Comparison of ENCODE assay signal across 13 cellular contexts in genomic region chr14:94164685-94165431, GRCh38. TPM values are rescaled to one million over a fixed set of nuclear protein-coding genes. Genes with fewer than 3 reads are reported as not detected.
DNase-seq lines count a peak whose midpoint lies in the region; ATAC-seq and TF ChIP-seq lines count a peak whose summit lies in the region.
"Had no signal": no experiment of that assay in that cellular context is flagged by ENCODE, and none has a peak within 500 bp of the region (broad histone marks: within the 10 kb centered on the region; RNA-seq: fewer than 3 reads in every experiment).

No MANE protein-coding gene starts in this region.

- 47 to 59% (median 55%) methylated on average over 23 to 26 of the region's 26 CpGs for WGBS in adrenal gland, 4 donors

- no peak overlapping the region for H2AFZ ChIP-seq in ACC112 (ENCODE audit: low read length, unreplicated experiment)

- no peak for TF ChIP-seq POLR2A in adrenal gland (IDR thresholded peaks at IDR 0.05)

- peak overlapping the region; percentile 29 for H3K4me3 Mint-ChIP-seq in mesothelial cell of epicardium
- no peak overlapping the region for H3K4me3 Mint-ChIP-seq in activated T-helper 2 cell treated with anti-CD3 and anti-CD28 coated beads, Interferon-gamma antibody, Interleukin-2, Interleukin-4, amounts not matched to agents 10 μg/mL and 5 μg/mL and 100 μg/mL, durations not matched to agents 14 hours and 24 hours and 36 hours (ENCODE audit: low read depth)

- TF ChIP-seq CTCF in mesothelial cell of epicardium (IDR thresholded peaks at IDR 0.05; ENCODE audit: unreplicated experiment) (no peak), adrenal gland (IDR thresholded peaks at IDR 0.05) (no peak)

- peaks cover 30% of the 10 kb centered on the region for H3K27me3 Mint-ChIP-seq in mesothelial cell of epicardium (ENCODE audit: low read depth)
- H3K27me3 Mint-ChIP-seq in activated T-helper 2 cell treated with anti-CD3 and anti-CD28 coated beads, Interferon-gamma antibody, Interleukin-2, Interleukin-4, amounts not matched to agents 10 μg/mL and 5 μg/mL and 100 μg/mL, durations not matched to agents 14 hours and 24 hours and 36 hours (ENCODE audit: low read depth): peaks cover 3% of the 10 kb centered on the region

- peak; percentile 73 to 84 for ATAC-seq in activated naive CD4-positive, alpha-beta T cell treated with anti-CD3 and anti-CD28 coated beads, Interleukin-2, amount 50 U/mL, for 72 hours
- ATAC-seq in HG02870 (IDR thresholded peaks at IDR 0.05; ENCODE audit: unreplicated experiment) (no peak), HG02973 (IDR thresholded peaks at IDR 0.05; ENCODE audit: unreplicated experiment) (no peak)
- ATAC-seq: activated CD4-positive, CD25-positive, alpha-beta regulatory T cell treated with anti-CD3 and anti-CD28 coated beads, Interleukin-2, amount 50 U/mL, for 24 hours; left ventricle myocardium superior had no signal

- peaks cover 7% of the 10 kb centered on the region for H3K4me1 ChIP-seq in ACC112 (ENCODE audit: control insufficient read depth, insufficient read depth, low read length, unreplicated experiment)
- peaks cover 13% of the 10 kb centered on the region for H3K4me1 ChIP-seq in ES-I3 (ENCODE audit: insufficient read depth, low read length)
- H3K4me1 ChIP-seq in adrenal gland (replicated peaks in 1 of 2): peaks cover 0 to 7% of the 10 kb centered on the region in 2 donors
- H3K4me1 ChIP-seq: pancreas had no signal

- H3K36me3 ChIP-seq in ACC112 (ENCODE audit: insufficient read depth, low read length) (no peaks in the 10 kb centered on the region), ES-I3 (ENCODE audit: insufficient read depth, low read length) (no peaks in the 10 kb centered on the region), adrenal gland (replicated peaks in 1 of 2) (no peaks in the 10 kb centered on the region)
- H3K36me3 ChIP-seq: pancreas, suprapubic skin had no signal

- H3K27me3 ChIP-seq in ACC112 (ENCODE audit: insufficient read depth, low read length): peaks cover 12% of the 10 kb centered on the region; the same call in 1 of the 2 replicates
- no peaks in the 10 kb centered on the region for H3K27me3 ChIP-seq in adrenal gland

- H3K9me3 ChIP-seq in ES-I3 (ENCODE audit: control insufficient read depth, insufficient read depth, low read length): no peaks in the 10 kb centered on the region
- no peaks in the 10 kb centered on the region for H3K9me3 ChIP-seq in adrenal gland (replicated peaks in 1 of 3)
- H3K9me3 ChIP-seq: pancreas, suprapubic skin had no signal

- intact Hi-C loops in activated T-helper 2 cell treated with anti-CD3 and anti-CD28 coated beads, Interferon-gamma antibody, Interleukin-2, Interleukin-4, amounts not matched to agents 10 μg/mL and 5 μg/mL and 100 μg/mL, durations not matched to agents 14 hours and 24 hours and 36 hours (cut with micrococcal nuclease): no loop called here
- intact Hi-C loops in adrenal gland (cut with DNase I): no loop called here

- peaks cover 20% of the 10 kb centered on the region for H3K4me1 Mint-ChIP-seq in mesothelial cell of epicardium
- peaks cover 21% of the 10 kb centered on the region for H3K4me1 Mint-ChIP-seq in activated T-helper 2 cell treated with anti-CD3 and anti-CD28 coated beads, Interferon-gamma antibody, Interleukin-2, Interleukin-4, amounts not matched to agents 10 μg/mL and 5 μg/mL and 100 μg/mL, durations not matched to agents 14 hours and 24 hours and 36 hours (ENCODE audit: low read depth)

- no peaks in the 10 kb centered on the region for H3K36me3 Mint-ChIP-seq in activated naive CD4-positive, alpha-beta T cell treated with anti-CD3 and anti-CD28 coated beads, Interleukin-2, amount 50 U/mL, for 72 hours
- no peaks in the 10 kb centered on the region for H3K36me3 Mint-ChIP-seq in mesothelial cell of epicardium
- no peaks in the 10 kb centered on the region for H3K36me3 Mint-ChIP-seq in activated T-helper 2 cell treated with anti-CD3 and anti-CD28 coated beads, Interferon-gamma antibody, Interleukin-2, Interleukin-4, amounts not matched to agents 10 μg/mL and 5 μg/mL and 100 μg/mL, durations not matched to agents 14 hours and 24 hours and 36 hours (ENCODE audit: low read depth)

- no peaks in the 10 kb centered on the region for H3K79me2 ChIP-seq in ACC112 (ENCODE audit: control insufficient read depth, insufficient read depth, low read length, unreplicated experiment)

- no peak for DNase-seq in activated naive CD4-positive, alpha-beta T cell treated with anti-CD3 and anti-CD28 coated beads, Interleukin-2, amount 50 U/mL, for 72 hours (ENCODE audit: low spot score in 2 of 2)
- DNase-seq in mesothelial cell of epicardium (ENCODE audit: low spot score in 2 of 2, unreplicated experiment in 2 of 2): no peak
- no peak for DNase-seq in activated T-helper 2 cell treated with anti-CD3 and anti-CD28 coated beads, Interferon-gamma antibody, Interleukin-2, Interleukin-4, amounts not matched to agents 10 μg/mL and 5 μg/mL and 100 μg/mL, durations not matched to agents 14 hours and 24 hours and 36 hours (ENCODE audit: low spot score)
- DNase-seq in adrenal gland: no peak
- DNase-seq: foreskin melanocyte, left ventricle myocardium superior had no signal

- H3K9ac ChIP-seq in ES-I3 (ENCODE audit: low read depth, low read length): peak overlapping the region; percentile 22; the same call in 1 of the 2 replicates

- no peaks in the 10 kb centered on the region for H3K9me3 Mint-ChIP-seq in activated naive CD4-positive, alpha-beta T cell treated with anti-CD3 and anti-CD28 coated beads, Interleukin-2, amount 50 U/mL, for 72 hours
- H3K9me3 Mint-ChIP-seq in mesothelial cell of epicardium: peaks cover 7% of the 10 kb centered on the region
- no peaks in the 10 kb centered on the region for H3K9me3 Mint-ChIP-seq in activated T-helper 2 cell treated with anti-CD3 and anti-CD28 coated beads, Interferon-gamma antibody, Interleukin-2, Interleukin-4, amounts not matched to agents 10 μg/mL and 5 μg/mL and 100 μg/mL, durations not matched to agents 14 hours and 24 hours and 36 hours

- no peak overlapping the region for H3K27ac ChIP-seq in ACC112 (ENCODE audit: low read depth, low read length)
- H3K27ac ChIP-seq in adrenal gland: no peak overlapping the region
- H3K27ac ChIP-seq: pancreas, suprapubic skin had no signal

- H3K4me3 ChIP-seq in ACC112 (ENCODE audit: low read depth, low read length): peak overlapping the region; percentile 31; the same call in 1 of the 2 replicates
- no peak overlapping the region for H3K4me3 ChIP-seq in adrenal gland
- H3K4me3 ChIP-seq: pancreas, suprapubic skin had no signal

- peak overlapping the region in 1 of 2 donors; percentile 72 for H3K27ac Mint-ChIP-seq in activated naive CD4-positive, alpha-beta T cell treated with anti-CD3 and anti-CD28 coated beads, Interleukin-2, amount 50 U/mL, for 72 hours
- no peak overlapping the region for H3K27ac Mint-ChIP-seq in mesothelial cell of epicardium
- H3K27ac Mint-ChIP-seq in activated T-helper 2 cell treated with anti-CD3 and anti-CD28 coated beads, Interferon-gamma antibody, Interleukin-2, Interleukin-4, amounts not matched to agents 10 μg/mL and 5 μg/mL and 100 μg/mL, durations not matched to agents 14 hours and 24 hours and 36 hours: no peak overlapping the region

RNA-seq across cellular contexts. Expression of gene PPP4R4, which starts 9.3 kb away (rescaled TPM):
- 1 to 10 TPM; 6.5 to 8.7 TPM for total RNA-seq in activated naive CD4-positive, alpha-beta T cell treated with anti-CD3 and anti-CD28 coated beads, Interleukin-2, amount 50 U/mL, for 72 hours
- 0.29 to 0.64 TPM (median 0.54 TPM) in 3 replicates for total RNA-seq in mesothelial cell of epicardium
- total RNA-seq in activated T-helper 2 cell treated with anti-CD3 and anti-CD28 coated beads, Interferon-gamma antibody, Interleukin-2, Interleukin-4, amounts not matched to agents 10 μg/mL and 5 μg/mL and 100 μg/mL, durations not matched to agents 14 hours and 24 hours and 36 hours: 1.2 and 1.8 TPM in 2 replicates
- 1 to 10 TPM in 2 of 8 donors, under 1 TPM in 6; 0.24 to 1.3 (median 0.56) TPM for total RNA-seq in adrenal gland
- polyA plus RNA-seq in adrenal gland: under 1 TPM; 0.08 to 0.55 (median 0.30) TPM

RNA-seq across cellular contexts. Expression of gene IFI27L2, which starts 35.5 kb away (rescaled TPM):
- total RNA-seq in activated naive CD4-positive, alpha-beta T cell treated with anti-CD3 and anti-CD28 coated beads, Interleukin-2, amount 50 U/mL, for 72 hours: 10 to 100 TPM; 67.3 to 67.8 TPM
- total RNA-seq in mesothelial cell of epicardium (28.5 to 36.2 TPM (median 35.8 TPM) in 3 replicates), adrenal gland (100 to 1,000 TPM in 4 of 8 donors, 10 to 100 TPM in 4; 85.9 to 312 (median 104) TPM)
- total RNA-seq in activated T-helper 2 cell treated with anti-CD3 and anti-CD28 coated beads, Interferon-gamma antibody, Interleukin-2, Interleukin-4, amounts not matched to agents 10 μg/mL and 5 μg/mL and 100 μg/mL, durations not matched to agents 14 hours and 24 hours and 36 hours: 47.4 and 48.8 TPM in 2 replicates
- polyA plus RNA-seq in adrenal gland: 100 to 1,000 TPM in 2 of 3 donors, 10 to 100 TPM in 1; 51.3 to 499 (median 291) TPM

RNA-seq across cellular contexts. Expression of gene IFI27, which starts 54.3 kb away (rescaled TPM):
- 1 to 10 TPM; 2.5 to 3.0 TPM for total RNA-seq in activated naive CD4-positive, alpha-beta T cell treated with anti-CD3 and anti-CD28 coated beads, Interleukin-2, amount 50 U/mL, for 72 hours
- 6.1 to 9.4 TPM (median 8.0 TPM) in 3 replicates for total RNA-seq in mesothelial cell of epicardium
- 2.1 and 5.2 TPM in 2 replicates for total RNA-seq in activated T-helper 2 cell treated with anti-CD3 and anti-CD28 coated beads, Interferon-gamma antibody, Interleukin-2, Interleukin-4, amounts not matched to agents 10 μg/mL and 5 μg/mL and 100 μg/mL, durations not matched to agents 14 hours and 24 hours and 36 hours
- total RNA-seq in adrenal gland: 100 to 1,000 TPM; 135 to 685 (median 415) TPM
- polyA plus RNA-seq in adrenal gland: 1,000 to 10,000 TPM in 1 of 3 donors, 100 to 1,000 TPM in 2; 177 to 1,446 (median 256) TPM

Comparison
In these comparisons a context has a peak if more than half of its experiments do, and no peak if none do; other contexts are left out.
1. ATAC-seq: peak in activated naive CD4-positive, alpha-beta T cell treated with anti-CD3 and anti-CD28 coated beads, Interleukin-2, amount 50 U/mL, for 72 hours (2 of 2); none in HG02870 (single experiment) and HG02973 (single experiment).
2. RNA of gene IFI27, which starts 54.3 kb away (total RNA-seq): 135 to 685 TPM in adrenal gland; 6.1 to 9.4 TPM in mesothelial cell of epicardium, 2.1 to 5.2 TPM in activated T-helper 2 cell treated with anti-CD3 and anti-CD28 coated beads, Interferon-gamma antibody, Interleukin-2, Interleukin-4, amounts not matched to agents 10 μg/mL and 5 μg/mL and 100 μg/mL, durations not matched to agents 14 hours and 24 hours and 36 hours and 2.5 to 3.0 TPM in activated naive CD4-positive, alpha-beta T cell treated with anti-CD3 and anti-CD28 coated beads, Interleukin-2, amount 50 U/mL, for 72 hours; every median in the first group is over 10 times any median in the second.